8 cellular contexts compared by ENCODE assay signal in genomic region chr17:57086069-57086930, GRCh38. TPM values are rescaled to one million over a fixed set of nuclear protein-coding genes. Genes with fewer than 3 reads are reported as not detected.
A peak's percentile ranks its signal among the peaks of the same experiment; 100 is the strongest.
DNase-seq lines count a peak whose midpoint lies in the region; ATAC-seq and TF ChIP-seq lines count a peak whose summit lies in the region.

No MANE protein-coding gene starts in this region.

- no peak for ATAC-seq in IMR-90 (ENCODE audit: low read depth)
- peak; percentile 2 to 25 for ATAC-seq in lower lobe of right lung
- no peak for ATAC-seq in esophagus mucosa

- WGBS in IMR-90 (ENCODE audit: extremely low coverage in 2 of 2, insufficient read length in 1 of 2), 2 experiments = 9% methylated on average over 9 of the region's 45 CpGs; no CpG with 5 or more reads in 1 of the 2 experiments

- peaks cover 4% of the 10 kb centered on the region; the same call in 1 of the 2 replicates for H4K20me1 ChIP-seq in IMR-90 (ENCODE audit: insufficient read depth, low read length)

- TF ChIP-seq RAD21 in IMR-90 (IDR thresholded peaks at IDR 0.05; ENCODE audit: low read length) = no peak

- peak overlapping the region; percentile 18; the same call in 1 of the 2 replicates for H3K4ac ChIP-seq in IMR-90 (ENCODE audit: low read depth, low read length)

- intact Hi-C loops in IMR-90 (cut with micrococcal nuclease) = no loop called here
- intact Hi-C loops in lower lobe of right lung (cut with DNase I) = no loop called here

- no peak overlapping the region for H2AK5ac ChIP-seq in IMR-90 (ENCODE audit: low read depth, low read length)

- no peak overlapping the region for H3K56ac ChIP-seq in IMR-90 (ENCODE audit: extremely low read depth, insufficient read depth, low read length)

- H2BK120ac ChIP-seq in IMR-90 (ENCODE audit: low read depth, low read length) = no peak overlapping the region

- no peaks in the 10 kb centered on the region for H3K4me1 ChIP-seq in IMR-90 (ENCODE audit: control insufficient read depth, insufficient read depth, low read length)
- peaks cover 43% of the 10 kb centered on the region for H3K4me1 ChIP-seq in lower lobe of right lung
- peaks cover 49% of the 10 kb centered on the region for H3K4me1 ChIP-seq in stomach smooth muscle (ENCODE audit: control insufficient read depth, insufficient read depth, low read length)

- peak overlapping the region; percentile 49 for H3K4me3 ChIP-seq in IMR-90 (ENCODE audit: insufficient read depth, low read depth, low read length)
- H3K4me3 ChIP-seq in choroid plexus epithelial cell (ENCODE audit: low read depth, low read length) = peak overlapping the region; percentile 72
- peak overlapping the region; percentile 89 for H3K4me3 ChIP-seq in lower lobe of right lung
- peak overlapping the region; percentile 91 to 96 for H3K4me3 ChIP-seq in stomach smooth muscle (ENCODE audit: low read length in 2 of 2)

- H3K9ac ChIP-seq in IMR-90 (ENCODE audit: low read depth, low read length) (no peak overlapping the region; the same call in 1 of the 2 replicates), stomach smooth muscle (ENCODE audit: low read length in 2 of 2) (peak overlapping the region; percentile 90 to 94)

- POLR2A ChIA-PET in IMR-90 (lab: Charles Lee; ENCODE audit: unreplicated experiment) = no interaction called here

- H2BK5ac ChIP-seq in IMR-90 (ENCODE audit: low read depth, low read length, poor library complexity, severe bottlenecking) = no peak overlapping the region

- H3K27ac ChIP-seq in IMR-90 (ENCODE audit: insufficient read depth, low read length) = no peak overlapping the region; the same call in 1 of the 2 replicates
- peak overlapping the region; percentile 92 for H3K27ac ChIP-seq in lower lobe of right lung
- H3K27ac ChIP-seq in stomach smooth muscle (ENCODE audit: low read length) = peak overlapping the region; percentile 99

- DNase-seq in NCI-H1092 treated with DMSO at 0.1 percent for 48 hours (lab: John Stamatoyannopoulos, UW) (peak; percentile 63), NCI-H1092 (lab: John Stamatoyannopoulos, UW) (no peak), IMR-90 (peak; percentile 8), T1000 (lab: John Stamatoyannopoulos, UW) (peak; percentile 20), choroid plexus epithelial cell (ENCODE audit: low read depth) (peak; percentile 38), lower lobe of right lung (peak; percentile 58)

- peak overlapping the region; percentile 29; the same call in 1 of the 2 replicates for H3K14ac ChIP-seq in IMR-90 (replicated peaks; ENCODE audit: low read depth, low read length)

- dilution Hi-C loops in IMR-90 (cut with HindIII; ENCODE audit: low sequenced_read_pairs, unreplicated experiment) = no loop called here

- no peak overlapping the region for H3K18ac ChIP-seq in IMR-90 (ENCODE audit: low read depth, low read length)

- H3K9me1 ChIP-seq in IMR-90 (ENCODE audit: insufficient read depth, low read length) = no peaks in the 10 kb centered on the region

- H3K9me3 ChIP-seq in IMR-90 (ENCODE audit: control insufficient read depth, insufficient read depth, low read length) = no peaks in the 10 kb centered on the region
- no peaks in the 10 kb centered on the region for H3K9me3 ChIP-seq in lower lobe of right lung
- no peaks in the 10 kb centered on the region for H3K9me3 ChIP-seq in stomach smooth muscle (ENCODE audit: control insufficient read depth in 2 of 2, low read length in 2 of 2)

- peak overlapping the region; percentile 100 for H2AFZ ChIP-seq in IMR-90 (replicated peaks; ENCODE audit: low read length, poor library complexity)

- H3K23ac ChIP-seq in IMR-90 (ENCODE audit: low read depth, low read length) = peak overlapping the region; percentile 40; the same call in 1 of the 2 replicates

- H3K36me3 ChIP-seq in IMR-90 (ENCODE audit: control insufficient read depth, insufficient read depth, low read length) (no peaks in the 10 kb centered on the region), lower lobe of right lung (no peaks in the 10 kb centered on the region), stomach smooth muscle (ENCODE audit: control insufficient read depth in 2 of 2, insufficient read depth in 2 of 2, low read length in 2 of 2) (no peaks in the 10 kb centered on the region)

- no peak overlapping the region for H4K5ac ChIP-seq in IMR-90 (ENCODE audit: low read depth, low read length)

- in situ Hi-C loops in IMR-90 (cut with MboI; ENCODE audit: low sequenced_read_pairs) = no loop called here

- no peaks in the 10 kb centered on the region for H3K27me3 ChIP-seq in IMR-90 (ENCODE audit: control insufficient read depth, insufficient read depth, low read length)
- H3K27me3 ChIP-seq in lower lobe of right lung (ENCODE audit: low read depth) = no peaks in the 10 kb centered on the region
- H3K27me3 ChIP-seq in stomach smooth muscle (ENCODE audit: control insufficient read depth in 1 of 2, insufficient read depth in 2 of 2, low read length in 2 of 2) = no peaks in the 10 kb centered on the region

- peak overlapping the region in 1 of 2 experiments; percentile 60; a peak in 1 of 4 replicates for H4K8ac ChIP-seq in IMR-90 (ENCODE audit: low read depth in 2 of 2, low read length in 2 of 2)

- peaks cover 15 to 18% of the 10 kb centered on the region in 2 experiments; a peak in 3 of 4 replicates for H3K79me1 ChIP-seq in IMR-90 (ENCODE audit: low read depth in 1 of 2, low read length in 2 of 2)

- CTCF ChIA-PET in IMR-90 (lab: Yijun Ruan, JAX) = interaction anchor here (0.6 kb wide), 1 partner anchor 512 kb away, joined by 3 read pairs; no protein-coding TSS in a partner anchor

- peak overlapping the region; percentile 90 for H2AK9ac ChIP-seq in IMR-90 (replicated peaks; ENCODE audit: low read depth, low read length, poor library complexity)

- no peak for TF ChIP-seq POLR2A in IMR-90 (IDR thresholded peaks at IDR 0.05; ENCODE audit: low read depth, low read length)

- no peak overlapping the region for H2BK15ac ChIP-seq in IMR-90 (ENCODE audit: low read depth, low read length)

- TF ChIP-seq CTCF in IMR-90 (conservative IDR thresholded peaks at IDR 0.05; ENCODE audit: low read depth, low read length) = no peak
- no peak for TF ChIP-seq CTCF in choroid plexus epithelial cell (conservative IDR thresholded peaks at IDR 0.05; ENCODE audit: low read depth, low read length)
- no peak for TF ChIP-seq CTCF in lower lobe of right lung (IDR thresholded peaks at IDR 0.05)

- peak overlapping the region; percentile 63 for H3K4me2 ChIP-seq in IMR-90 (ENCODE audit: low read depth, low read length)

- no peak overlapping the region for H2BK20ac ChIP-seq in IMR-90 (ENCODE audit: low read depth, low read length)

- BruUV-seq in IMR-90 (replicated peaks; lab: Mats Ljungman, UMichigan) = no TSS peak

- H4K91ac ChIP-seq in IMR-90 (ENCODE audit: insufficient read depth, low read depth, low read length) = 0 out of 2 replicates have a peak overlapping the region, but pooled peaks have one; percentile 21

TF ChIP-seq in IMR-90, 13 proteins besides CTCF, POLR2A, EP300 and RAD21:
- TF ChIP-seq, protein P1, sequence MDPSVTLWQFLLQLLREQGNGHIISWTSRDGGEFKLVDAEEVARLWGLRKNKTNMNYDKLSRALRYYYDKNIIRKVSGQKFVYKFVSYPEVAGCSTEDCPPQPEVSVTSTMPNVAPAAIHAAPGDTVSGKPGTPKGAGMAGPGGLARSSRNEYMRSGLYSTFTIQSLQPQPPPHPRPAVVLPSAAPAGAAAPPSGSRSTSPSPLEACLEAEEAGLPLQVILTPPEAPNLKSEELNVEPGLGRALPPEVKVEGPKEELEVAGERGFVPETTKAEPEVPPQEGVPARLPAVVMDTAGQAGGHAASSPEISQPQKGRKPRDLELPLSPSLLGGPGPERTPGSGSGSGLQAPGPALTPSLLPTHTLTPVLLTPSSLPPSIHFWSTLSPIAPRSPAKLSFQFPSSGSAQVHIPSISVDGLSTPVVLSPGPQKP (IDR thresholded peaks at IDR 0.05; ENCODE audit: borderline replicate concordance, low read depth, low read length) = no peak
- no peak for TF ChIP-seq MAZ (IDR thresholded peaks at IDR 0.05; ENCODE audit: borderline replicate concordance, low read depth, low read length)
- no peak for TF ChIP-seq CEBPB (IDR thresholded peaks at IDR 0.05; ENCODE audit: low read depth, low read length)
- no peak for TF ChIP-seq FOS (IDR thresholded peaks at IDR 0.05; ENCODE audit: low read depth, low read length)
- TF ChIP-seq, protein P2, sequence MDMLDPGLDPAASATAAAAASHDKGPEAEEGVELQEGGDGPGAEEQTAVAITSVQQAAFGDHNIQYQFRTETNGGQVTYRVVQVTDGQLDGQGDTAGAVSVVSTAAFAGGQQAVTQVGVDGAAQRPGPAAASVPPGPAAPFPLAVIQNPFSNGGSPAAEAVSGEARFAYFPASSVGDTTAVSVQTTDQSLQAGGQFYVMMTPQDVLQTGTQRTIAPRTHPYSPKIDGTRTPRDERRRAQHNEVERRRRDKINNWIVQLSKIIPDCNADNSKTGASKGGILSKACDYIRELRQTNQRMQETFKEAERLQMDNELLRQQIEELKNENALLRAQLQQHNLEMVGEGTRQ (IDR thresholded peaks at IDR 0.05; ENCODE audit: low read depth, low read length) = peak; percentile 60; the same call in 1 of the 2 replicates
- TF ChIP-seq SMC3 (IDR thresholded peaks at IDR 0.05; ENCODE audit: low read depth, low read length) = no peak
- TF ChIP-seq MXI1 (IDR thresholded peaks at IDR 0.05; ENCODE audit: borderline replicate concordance, low read depth, low read length) = 0 out of 2 replicates have a peak, but pooled peaks have one; percentile 12
- TF ChIP-seq BHLHE40 (IDR thresholded peaks at IDR 0.05; ENCODE audit: low read depth, low read length) = peak; percentile 12; the same call in 1 of the 2 replicates

RNA-seq across cellular contexts. Expression of gene AKAP1, which starts 1.3 kb away (rescaled TPM):
- total RNA-seq in IMR-90 (2012; rRNA removed) (10.2 and 11.7 TPM in 2 replicates), lower lobe of right lung (54.5 TPM), esophagus mucosa (29.9 TPM)
- 16.4 and 17.4 TPM in 2 replicates for polyA plus RNA-seq in IMR-90 (2012; rRNA removed)
- polyA plus RNA-seq in IMR-90 (2012; cell fraction: cytosol; rRNA removed) = 15.2 and 24.2 TPM in 2 replicates
- 36.7 and 40.2 TPM in 2 replicates for polyA plus RNA-seq in IMR-90 (2012; cell fraction: nucleus; rRNA removed; ENCODE audit: low replicate concordance)

Comparison
In these comparisons a context has a peak if more than half of its experiments do, and no peak if none do; other contexts are left out.
1. ATAC-seq: peak in lower lobe of right lung (2 of 2); none in IMR-90 (single experiment) and esophagus mucosa (single experiment).
2. Peak in every context shown above with its lines, with median percentiles within 50 percentile points of each other: H3K4me3 ChIP-seq.